In the genomic region with DNA sequence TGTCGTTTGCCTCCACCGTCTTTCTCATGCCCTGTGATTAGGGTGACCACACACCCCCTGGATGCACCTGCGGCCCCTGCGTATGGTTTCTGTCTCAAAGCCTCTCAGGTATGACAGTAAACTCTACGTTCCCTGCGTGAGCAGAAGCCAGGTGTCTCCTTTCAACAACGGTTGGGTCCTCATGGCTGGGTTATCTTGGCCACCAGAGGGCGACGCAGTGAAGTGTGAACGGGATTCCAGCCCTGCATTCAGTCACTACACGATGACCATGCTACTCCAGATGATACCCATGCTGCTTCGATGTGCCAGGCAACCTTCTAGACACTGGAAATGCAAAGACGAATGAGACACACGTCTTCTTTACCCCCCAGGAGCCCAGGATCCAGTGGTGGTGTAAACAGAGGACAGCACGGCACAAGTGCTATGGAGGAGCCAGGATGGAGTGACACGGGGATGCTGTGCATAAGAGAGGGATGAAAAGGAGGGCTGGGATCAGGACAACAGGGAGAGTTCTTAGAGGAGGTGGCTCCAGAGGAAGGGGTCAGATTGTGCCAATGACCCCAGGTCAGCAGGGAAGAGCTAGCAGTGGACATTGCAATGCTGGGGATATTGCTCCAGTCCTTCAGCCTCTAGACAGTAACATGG, we compare ENCODE assay signal across 8 cellular contexts.
DNase-seq lines count a peak whose midpoint lies in the region; ATAC-seq and TF ChIP-seq lines count a peak whose summit lies in the region.

No MANE protein-coding gene starts in this region.

- DNase-seq in DMS153 (lab: John Stamatoyannopoulos, UW) (peak; percentile 12), DMS153 treated with DMSO at 0.1 percent for 48 hours (lab: John Stamatoyannopoulos, UW; ENCODE audit: unreplicated experiment) (no peak), HuH-7 (ENCODE audit: low spot score) (peak; percentile 72), T-helper 17 cell (no peak), erythroblast (lab: John Stamatoyannopoulos, UW) (peak; percentile 8 to 42), progenitor cell of endocrine pancreas (ENCODE audit: low spot score, unreplicated experiment) (no peak)

- H3K27me3 Mint-ChIP-seq in T-helper 17 cell (peaks cover 60% of the 10 kb centered on the region), progenitor cell of endocrine pancreas (peaks cover 18% of the 10 kb centered on the region)

- H3K9me3 Mint-ChIP-seq in progenitor cell of endocrine pancreas (ENCODE audit: low read depth): peaks cover 7% of the 10 kb centered on the region

- peak; percentile 57 for TF ChIP-seq CTCF in progenitor cell of endocrine pancreas (IDR thresholded peaks at IDR 0.05; ENCODE audit: unreplicated experiment)

- peaks cover 2% of the 10 kb centered on the region for H3K4me1 Mint-ChIP-seq in T-helper 17 cell
- H3K4me1 Mint-ChIP-seq in progenitor cell of endocrine pancreas (ENCODE audit: low read depth): peaks cover 4% of the 10 kb centered on the region

- H3K27ac Mint-ChIP-seq in T-helper 17 cell (peak overlapping the region; percentile 51), progenitor cell of endocrine pancreas (no peak overlapping the region)

- H3K36me3 Mint-ChIP-seq in T-helper 17 cell (ENCODE audit: low read depth) (peaks cover 4% of the 10 kb centered on the region), progenitor cell of endocrine pancreas (ENCODE audit: insufficient read depth) (no peaks in the 10 kb centered on the region)

- no peak for TF ChIP-seq POLR2A in erythroblast (IDR thresholded peaks at IDR 0.05; ENCODE audit: low read length)

- H3K4me3 Mint-ChIP-seq in T-helper 17 cell (no peak overlapping the region), progenitor cell of endocrine pancreas (ENCODE audit: low read depth) (no peak overlapping the region)

- ATAC-seq in T-helper 17 cell (no peak), GM21786 (IDR thresholded peaks at IDR 0.05; ENCODE audit: unreplicated experiment) (no peak), GM21717 (IDR thresholded peaks at IDR 0.05; ENCODE audit: unreplicated experiment) (no peak)

- H3K9me3 ChIP-seq in T-helper 17 cell (ENCODE audit: control insufficient read depth, low read length, poor library complexity, severe bottlenecking): no peaks in the 10 kb centered on the region

Comparison
In these comparisons a context has a peak if more than half of its experiments do, and no peak if none do; other contexts are left out.
1. DNase-seq: peak in DMS153 (single experiment), HuH-7 (single experiment) and erythroblast (2 of 2); none in DMS153 treated with DMSO at 0.1 percent for 48 hours (single experiment), T-helper 17 cell (0 of 3) and progenitor cell of endocrine pancreas (single experiment).